Comparison of ENCODE assay signal across 12 cellular contexts in the genomic region with DNA sequence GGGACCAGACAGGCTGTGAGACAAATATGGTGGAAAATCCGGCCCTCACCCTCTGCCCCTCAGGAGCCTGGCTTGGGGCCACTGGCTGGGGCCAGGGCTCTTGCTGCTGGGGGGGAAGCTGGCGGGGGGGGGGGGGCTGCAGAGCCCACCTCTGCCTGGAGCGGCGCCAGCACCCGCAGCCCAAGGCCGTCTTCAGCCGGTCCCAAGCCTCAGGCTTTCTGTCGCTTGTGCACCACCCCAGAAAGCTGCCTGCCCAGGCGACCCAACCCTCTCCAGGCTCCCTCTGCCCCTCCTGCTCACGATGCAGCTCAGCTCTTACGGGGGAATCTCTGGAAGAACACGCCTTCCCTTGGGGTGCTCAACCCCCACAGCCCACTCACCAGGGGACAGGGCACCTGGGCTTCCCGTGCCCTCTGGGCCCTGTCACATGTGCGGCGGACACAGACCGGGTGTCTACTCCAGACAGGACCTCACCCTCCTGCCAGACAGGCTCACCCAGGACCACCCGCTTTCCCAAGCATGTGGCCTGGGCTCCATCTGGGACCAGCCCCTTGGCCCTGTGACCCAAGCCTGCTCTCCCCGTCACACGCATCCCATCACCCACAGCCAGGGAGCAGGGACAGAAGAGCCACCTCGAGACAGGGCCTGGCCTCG. TPM values are rescaled to one million over a fixed set of nuclear protein-coding genes. Genes with fewer than 3 reads are reported as not detected.
DNase-seq lines count a peak whose midpoint lies in the region; ATAC-seq and TF ChIP-seq lines count a peak whose summit lies in the region.
"Had no signal": no experiment of that assay in that cellular context is flagged by ENCODE, and none has a peak within 500 bp of the region (broad histone marks: within the 10 kb centered on the region; RNA-seq: fewer than 3 reads in every experiment).

No MANE protein-coding gene starts in this region.

- H3K9me3 Mint-ChIP-seq in activated CD4-positive, alpha-beta T cell treated with anti-CD3 and anti-CD28 coated beads, Interleukin-2, amount 10 ng/mL, durations not matched to agents 24 days and 14 days: no peaks in the 10 kb centered on the region
- H3K9me3 Mint-ChIP-seq in stimulated activated effector memory CD8-positive, alpha-beta T cell treated with anti-CD3 and anti-CD28 coated beads, Interleukin-12 subunit alpha, Interleukin-12 subunit beta, amount 100 ng/mL, for 72 hours: no peaks in the 10 kb centered on the region

- H3K36me3 ChIP-seq in esophagus squamous epithelium: no peaks in the 10 kb centered on the region

- peak overlapping the region; percentile 82 for H3K4me3 Mint-ChIP-seq in activated CD4-positive, alpha-beta T cell treated with anti-CD3 and anti-CD28 coated beads, Interleukin-2, amount 10 ng/mL, durations not matched to agents 24 days and 14 days
- H3K4me3 Mint-ChIP-seq in T-helper 17 cell: peak overlapping the region; percentile 84
- H3K4me3 Mint-ChIP-seq in stimulated activated effector memory CD8-positive, alpha-beta T cell treated with anti-CD3 and anti-CD28 coated beads, Interleukin-12 subunit alpha, Interleukin-12 subunit beta, amount 100 ng/mL, for 72 hours: peak overlapping the region; percentile 55

- no peaks in the 10 kb centered on the region for H3K27me3 ChIP-seq in esophagus squamous epithelium
- H3K27me3 ChIP-seq: dorsolateral prefrontal cortex had no signal

- peaks cover 34% of the 10 kb centered on the region for H3K4me1 Mint-ChIP-seq in activated CD4-positive, alpha-beta T cell treated with anti-CD3 and anti-CD28 coated beads, Interleukin-2, amount 10 ng/mL, durations not matched to agents 24 days and 14 days
- peaks cover 24% of the 10 kb centered on the region for H3K4me1 Mint-ChIP-seq in T-helper 17 cell
- peaks cover 26% of the 10 kb centered on the region for H3K4me1 Mint-ChIP-seq in stimulated activated effector memory CD8-positive, alpha-beta T cell treated with anti-CD3 and anti-CD28 coated beads, Interleukin-12 subunit alpha, Interleukin-12 subunit beta, amount 100 ng/mL, for 72 hours

- intact Hi-C loops in activated CD4-positive, alpha-beta T cell treated with anti-CD3 and anti-CD28 coated beads, Interleukin-2, amount 10 ng/mL, durations not matched to agents 24 days and 14 days (cut with micrococcal nuclease): loop anchor here (5.0 kb wide), 2 partner anchors 77 to 102 kb away; a partner anchor contains a TSS
- intact Hi-C loops in esophagus squamous epithelium (cut with DNase I): no loop called here

- peak overlapping the region; percentile 94 for H3K27ac Mint-ChIP-seq in activated CD4-positive, alpha-beta T cell treated with anti-CD3 and anti-CD28 coated beads, Interleukin-2, amount 10 ng/mL, durations not matched to agents 24 days and 14 days
- peak overlapping the region; percentile 74 for H3K27ac Mint-ChIP-seq in T-helper 17 cell
- H3K27ac Mint-ChIP-seq in stimulated activated effector memory CD8-positive, alpha-beta T cell treated with anti-CD3 and anti-CD28 coated beads, Interleukin-12 subunit alpha, Interleukin-12 subunit beta, amount 100 ng/mL, for 72 hours: no peak overlapping the region

- no peaks in the 10 kb centered on the region for H3K36me3 Mint-ChIP-seq in activated CD4-positive, alpha-beta T cell treated with anti-CD3 and anti-CD28 coated beads, Interleukin-2, amount 10 ng/mL, durations not matched to agents 24 days and 14 days (ENCODE audit: low read depth)
- H3K36me3 Mint-ChIP-seq in T-helper 17 cell (ENCODE audit: low read depth): peaks cover 7% of the 10 kb centered on the region
- peaks cover 6% of the 10 kb centered on the region for H3K36me3 Mint-ChIP-seq in stimulated activated effector memory CD8-positive, alpha-beta T cell treated with anti-CD3 and anti-CD28 coated beads, Interleukin-12 subunit alpha, Interleukin-12 subunit beta, amount 100 ng/mL, for 72 hours

- H3K27ac ChIP-seq in esophagus squamous epithelium: peak overlapping the region; percentile 32 to 66 (median 54)

- peak overlapping the region in 3 of 4 donors; percentile 19 to 49 (median 35) for H3K4me3 ChIP-seq in esophagus squamous epithelium

- ATAC-seq in T-helper 17 cell: no peak
- no peak for ATAC-seq in stimulated activated effector memory CD8-positive, alpha-beta T cell treated with anti-CD3 and anti-CD28 coated beads, Interleukin-12 subunit alpha, Interleukin-12 subunit beta, amount 100 ng/mL, for 72 hours

- no peak for TF ChIP-seq POLR2A in esophagus squamous epithelium (IDR thresholded peaks at IDR 0.05)

- no peak for TF ChIP-seq CTCF in esophagus squamous epithelium (IDR thresholded peaks at IDR 0.05)

- DNase-seq in activated CD4-positive, alpha-beta T cell treated with anti-CD3 and anti-CD28 coated beads, Interleukin-2, amount 10 ng/mL, durations not matched to agents 24 days and 14 days: no peak
- no peak for DNase-seq in activated CD4-positive, alpha-beta T cell treated with anti-CD3 and anti-CD28 coated beads for 48 hours
- DNase-seq in T-helper 17 cell: no peak
- DNase-seq in esophagus squamous epithelium (lab: John Stamatoyannopoulos, UW): no peak
- DNase-seq in stimulated activated effector memory CD8-positive, alpha-beta T cell treated with anti-CD3 and anti-CD28 coated beads, Interleukin-12 subunit alpha, Interleukin-12 subunit beta, amount 100 ng/mL, for 72 hours (ENCODE audit: low spot score in 2 of 2): no peak
- no peak for DNase-seq in SW 1271 (lab: John Stamatoyannopoulos, UW)
- DNase-seq in NCI-H345 (lab: John Stamatoyannopoulos, UW): no peak
- DNase-seq in DMS53 treated with DMSO at 0.1 percent for 48 hours (lab: John Stamatoyannopoulos, UW; ENCODE audit: unreplicated experiment): no peak
- DNase-seq: anterior cingulate cortex, MM.1S had no signal

- H3K27me3 Mint-ChIP-seq in activated CD4-positive, alpha-beta T cell treated with anti-CD3 and anti-CD28 coated beads, Interleukin-2, amount 10 ng/mL, durations not matched to agents 24 days and 14 days: no peaks in the 10 kb centered on the region
- H3K27me3 Mint-ChIP-seq in T-helper 17 cell: no peaks in the 10 kb centered on the region

- WGBS in esophagus squamous epithelium, 2 donors: 70 to 83% methylated on average over 2 to 12 of the region's 21 CpGs

- H3K9me3 ChIP-seq in T-helper 17 cell (ENCODE audit: control insufficient read depth, low read length, poor library complexity, severe bottlenecking) (no peaks in the 10 kb centered on the region), esophagus squamous epithelium (no peaks in the 10 kb centered on the region)

- H3K4me1 ChIP-seq in esophagus squamous epithelium: peaks cover 0 to 15% (median 0%) of the 10 kb centered on the region in 3 donors

RNA-seq across cellular contexts. Expression of a gene that starts 43.9 kb away (rescaled TPM):
- 32.5 TPM in 2 replicates for total RNA-seq in activated CD4-positive, alpha-beta T cell treated with anti-CD3 and anti-CD28 coated beads, Interleukin-2, amount 10 ng/mL, durations not matched to agents 24 days and 14 days
- total RNA-seq in T-helper 17 cell (1 to 10 TPM in 1 of 2 donors, under 1 TPM in 1; 0.52 to 3.3 TPM), esophagus squamous epithelium (1 to 10 TPM in 1 of 4 donors, under 1 TPM in 1, not detected in 2; 0.95 to 1.6 TPM)
- total RNA-seq: OCI-LY7 had no signal
